In genomic region chr17:718075-718474, GRCh38 we compare ENCODE assay signal across 26 cellular contexts.
"Had no signal": no experiment of that assay in that cellular context is flagged by ENCODE, and none has a peak within 500 bp of the region (broad histone marks: within the 10 kb centered on the region; RNA-seq: fewer than 3 reads in every experiment).

No MANE protein-coding gene starts in this region.

- H3K4me3 ChIP-seq: coronary artery, esophagus muscularis mucosa, gastroesophageal sphincter, heart left ventricle, hepatocyte, lung, mucosa of descending colon, ovary, right lobe of liver, suprapubic skin, transverse colon, vagina had no signal

- H3K27me3 ChIP-seq: esophagus muscularis mucosa, foreskin keratinocyte, gastroesophageal sphincter, heart left ventricle, hepatocyte, ovary, right lobe of liver, suprapubic skin, transverse colon, vagina had no signal

- H3K9me3 Mint-ChIP-seq: memory B cell; naive B cell; natural killer cell treated with Interleukin-12 subunit alpha and Interleukin-12 subunit beta and Interleukin-15 and Interleukin-18, amount 100 ng/mL, for 72 hours; stimulated activated naive CD8-positive, alpha-beta T cell treated with anti-CD3 and anti-CD28 coated beads, Interleukin-15, amount 100 ng/mL, for 72 hours had no signal

- H3K36me3 ChIP-seq: esophagus muscularis mucosa, ovary, right lobe of liver, suprapubic skin, transverse colon, vagina had no signal

- H3K9me3 ChIP-seq: esophagus muscularis mucosa, gastroesophageal sphincter, heart left ventricle, mucosa of descending colon, ovary, right lobe of liver, suprapubic skin, transverse colon, vagina had no signal

- H3K27me3 Mint-ChIP-seq: memory B cell; naive B cell; natural killer cell treated with Interleukin-12 subunit alpha and Interleukin-12 subunit beta and Interleukin-15 and Interleukin-18, amount 100 ng/mL, for 72 hours; stimulated activated naive CD8-positive, alpha-beta T cell treated with anti-CD3 and anti-CD28 coated beads, Interleukin-15, amount 100 ng/mL, for 72 hours had no signal

- H3K4me3 Mint-ChIP-seq: memory B cell; natural killer cell treated with Interleukin-12 subunit alpha and Interleukin-12 subunit beta and Interleukin-15 and Interleukin-18, amount 100 ng/mL, for 72 hours; stimulated activated naive CD8-positive, alpha-beta T cell treated with anti-CD3 and anti-CD28 coated beads, Interleukin-15, amount 100 ng/mL, for 72 hours had no signal

- H3K27ac ChIP-seq: coronary artery, esophagus muscularis mucosa, foreskin keratinocyte, gastroesophageal sphincter, heart left ventricle, hepatocyte, ovary, right lobe of liver, suprapubic skin, transverse colon, vagina had no signal

- DNase-seq: dermis blood vessel endothelial cell; effector memory CD4-positive, alpha-beta T cell; foreskin keratinocyte; heart left ventricle; mucosa of descending colon; naive B cell; nucleus accumbens; ovary; posterior cingulate gyrus; right lobe of liver; small intestine; stimulated activated CD4-positive, alpha-beta T cell treated with anti-CD3 and anti-CD28 coated beads, Interleukin-15, amount 100 ng/mL, for 24 hours; stimulated activated CD4-positive, alpha-beta T cell treated with anti-CD3 and anti-CD28 coated beads, Interleukin-2, amount 100 ng/mL, for 48 hours; stimulated activated CD8-positive, alpha-beta memory T cell treated with anti-CD3 and anti-CD28 coated beads, Interleukin-4, amount 100 ng/mL, for 48 hours; stimulated activated naive CD4-positive, alpha-beta T cell; stimulated activated naive CD8-positive, alpha-beta T cell treated with anti-CD3 and anti-CD28 coated beads, Interleukin-15, amount 100 ng/mL, for 72 hours; transverse colon had no signal

- H3K27ac Mint-ChIP-seq: memory B cell; natural killer cell treated with Interleukin-12 subunit alpha and Interleukin-12 subunit beta and Interleukin-15 and Interleukin-18, amount 100 ng/mL, for 72 hours; stimulated activated naive CD8-positive, alpha-beta T cell treated with anti-CD3 and anti-CD28 coated beads, Interleukin-15, amount 100 ng/mL, for 72 hours had no signal

- H3K36me3 Mint-ChIP-seq: memory B cell; naive B cell; natural killer cell treated with Interleukin-12 subunit alpha and Interleukin-12 subunit beta and Interleukin-15 and Interleukin-18, amount 100 ng/mL, for 72 hours had no signal
